In genomic region chr10:47725740-47726139, GRCh38 we compare ENCODE assay signal across 4 cellular contexts. TPM values are rescaled to one million over a fixed set of nuclear protein-coding genes. Genes with fewer than 3 reads are reported as not detected.
"Had no signal": no experiment of that assay in that cellular context is flagged by ENCODE, and none has a peak within 500 bp of the region (broad histone marks: within the 10 kb centered on the region; RNA-seq: fewer than 3 reads in every experiment).

No MANE protein-coding gene starts in this region.

RNA-seq across cellular contexts. Expression of gene SYT15B, which starts 37.7 kb away (rescaled TPM):
- total RNA-seq: M059J, PC-3, SK-MEL-5 had no signal
- polyA plus RNA-seq: K562 had no signal
